Comparison of ENCODE assay signal across 1 cellular context in genomic region chr5:89301572-89302025, GRCh38.
TF ChIP-seq lines count a peak whose summit lies in the region.

No MANE protein-coding gene starts in this region.

TF ChIP-seq in HepG2, 621 proteins besides CTCF, POLR2A, EP300 and RAD21 (continued from another document):
- TF ChIP-seq ZNF318 (CRISPR knock-in tag; IDR thresholded peaks at IDR 0.05) (no peak), ZNF251 (CRISPR knock-in tag; IDR thresholded peaks at IDR 0.05) (no peak), KDM1A (CRISPR knock-in tag; IDR thresholded peaks at IDR 0.05) (no peak), ZSCAN30 (CRISPR knock-in tag; IDR thresholded peaks at IDR 0.05) (no peak), SNAPC5 (CRISPR knock-in tag; IDR thresholded peaks at IDR 0.05; ENCODE audit: borderline replicate concordance) (no peak), ZNF33A (CRISPR knock-in tag; IDR thresholded peaks at IDR 0.05; ENCODE audit: borderline replicate concordance) (no peak)
